In genomic region chr1:109283748-109284600, GRCh38 we compare ENCODE assay signal across 8 cellular contexts. TPM values are rescaled to one million over a fixed set of nuclear protein-coding genes. Genes with fewer than 3 reads are reported as not detected.
A peak's percentile ranks its signal among the peaks of the same experiment; 100 is the strongest.
DNase-seq lines count a peak whose midpoint lies in the region; TF ChIP-seq lines count a peak whose summit lies in the region.

No MANE protein-coding gene starts in this region.

- H3K27me3 Mint-ChIP-seq in activated T-cell treated with anti-CD3 and anti-CD28 coated beads, Interleukin-2, amount 50 U/mL, for 24 hours: peaks cover 6% of the 10 kb centered on the region

- H3K27ac Mint-ChIP-seq in activated T-cell treated with anti-CD3 and anti-CD28 coated beads, Interleukin-2, amount 50 U/mL, for 24 hours: peak overlapping the region; percentile 95

- peaks cover 3% of the 10 kb centered on the region for H3K36me3 Mint-ChIP-seq in activated T-cell treated with anti-CD3 and anti-CD28 coated beads, Interleukin-2, amount 50 U/mL, for 24 hours (ENCODE audit: low read depth)

- H3K4me3 Mint-ChIP-seq in activated T-cell treated with anti-CD3 and anti-CD28 coated beads, Interleukin-2, amount 50 U/mL, for 24 hours: peak overlapping the region; percentile 92

- no peak for DNase-seq in activated T-cell treated with anti-CD3 and anti-CD28 coated beads, Interleukin-2, amount 50 U/mL, for 24 hours
- DNase-seq in activated T-cell treated with anti-CD3 and anti-CD28 coated beads for 4 hours (no peak), RWPE1 (ENCODE audit: low spot score) (no peak), foreskin fibroblast (no peak), retinal pigment epithelial cell (ENCODE audit: low read depth) (no peak), NCI-H524 treated with DMSO at 0.1 percent for 48 hours (lab: John Stamatoyannopoulos, UW) (no peak), SW 1271 (lab: John Stamatoyannopoulos, UW) (no peak), posterior vena cava (ENCODE audit: low spot score) (no peak)

- POLR2A ChIA-PET in RWPE1 (lab: Yijun Ruan, JAX; ENCODE audit: low non-redundant PET): no interaction called here

- peak overlapping the region; percentile 91 for H3K27ac ChIP-seq in RWPE1

- no peaks in the 10 kb centered on the region for H3K9me3 Mint-ChIP-seq in activated T-cell treated with anti-CD3 and anti-CD28 coated beads, Interleukin-2, amount 50 U/mL, for 24 hours

- no peak for TF ChIP-seq CTCF in RWPE1 (conservative IDR thresholded peaks at IDR 0.05; ENCODE audit: low read depth)
- no peak for TF ChIP-seq CTCF in foreskin fibroblast (IDR thresholded peaks at IDR 0.05; ENCODE audit: low read depth, low read length)
- no peak for TF ChIP-seq CTCF in retinal pigment epithelial cell (conservative IDR thresholded peaks at IDR 0.05; ENCODE audit: low read depth, low read length)

- H3K4me1 Mint-ChIP-seq in activated T-cell treated with anti-CD3 and anti-CD28 coated beads, Interleukin-2, amount 50 U/mL, for 24 hours (ENCODE audit: low read depth): peaks cover 21% of the 10 kb centered on the region

- peak overlapping the region; percentile 69 to 83 for H3K4me3 ChIP-seq in foreskin fibroblast (ENCODE audit: low read depth in 1 of 2, low read length in 2 of 2)
- peak overlapping the region; percentile 88 for H3K4me3 ChIP-seq in retinal pigment epithelial cell (ENCODE audit: low read length)

- intact Hi-C loops in posterior vena cava (cut with DNase I): no loop called here

- CTCF ChIA-PET in RWPE1 (lab: Yijun Ruan, JAX): interaction anchor here (0.9 kb wide), 1 partner anchor 114 kb away, joined by 3 read pairs; the partner anchor contains the start of gene SORT1

RNA-seq across cellular contexts. Expression of gene PSRC1, which starts 1.0 kb away (rescaled TPM):
- total RNA-seq in posterior vena cava: 1 to 10 TPM; 1.7 to 2.2 TPM

RNA-seq across cellular contexts. Expression of gene MYBPHL, which starts 22.8 kb away (rescaled TPM):
- total RNA-seq in posterior vena cava: under 1 TPM in 1 of 2 donors, not detected in 1; 0.29 TPM

RNA-seq across cellular contexts. Expression of gene CELSR2, which starts 34.6 kb away (rescaled TPM):
- 1 to 10 TPM; 2.8 to 3.3 TPM for total RNA-seq in posterior vena cava
